ENCODE assay signal across 8 cellular contexts in genomic region chr6:127514396-127515227, GRCh38. TPM values are rescaled to one million over a fixed set of nuclear protein-coding genes. Genes with fewer than 3 reads are reported as not detected.
A peak's percentile ranks its signal among the peaks of the same experiment; 100 is the strongest.
DNase-seq lines count a peak whose midpoint lies in the region; ATAC-seq and TF ChIP-seq lines count a peak whose summit lies in the region.

No MANE protein-coding gene starts in this region.

- peak overlapping the region; percentile 87 for H3K4me3 Mint-ChIP-seq in activated CD4-positive, alpha-beta T cell treated with anti-CD3 and anti-CD28 coated beads for 36 hours
- peak overlapping the region; percentile 85 for H3K4me3 Mint-ChIP-seq in nephron progenitor cell

- peak; percentile 72 for DNase-seq in activated CD4-positive, alpha-beta T cell treated with anti-CD3 and anti-CD28 coated beads for 36 hours
- no peak for DNase-seq in activated CD4-positive, alpha-beta T cell treated with anti-CD3 and anti-CD28 coated beads for 1 hour
- DNase-seq in activated T-cell treated with anti-CD3 and anti-CD28 coated beads, Interleukin-2, amount 50 U/mL, for 48 hours, result peak; percentile 57 to 68
- DNase-seq in fibroblast of lung (ENCODE audit: low read depth in 2 of 2) (peak; percentile 39 to 72), nephron progenitor cell (peak; percentile 74), tibial artery (no peak)

- intact Hi-C loops in activated CD4-positive, alpha-beta T cell treated with anti-CD3 and anti-CD28 coated beads for 36 hours (cut with DNase I, micrococcal nuclease), result loop anchor here (5.0 kb wide), 3 partner anchors 92 to 212 kb away; partner anchors contain the start of gene ECHDC1 (in 1 of the 2)
- intact Hi-C loops in tibial artery (cut with DNase I; ENCODE audit: low total_unique reads), result loop anchor here (5.0 kb wide), 1 partner anchor 47 kb away; no protein-coding TSS in a partner anchor

- H3K4me1 Mint-ChIP-seq in activated CD4-positive, alpha-beta T cell treated with anti-CD3 and anti-CD28 coated beads for 36 hours, result peaks cover 40% of the 10 kb centered on the region
- peaks cover 48% of the 10 kb centered on the region for H3K4me1 Mint-ChIP-seq in nephron progenitor cell

- no peaks in the 10 kb centered on the region for H4K20me1 ChIP-seq in fibroblast of lung (ENCODE audit: control insufficient read depth, extremely low read depth, insufficient read depth, low read length)

- no peak overlapping the region for H3K9ac ChIP-seq in fibroblast of lung (ENCODE audit: insufficient read depth, low read length)

- H3K4me3 ChIP-seq in fibroblast of lung (replicated peaks in 1 of 4; ENCODE audit: control extremely low read depth in 1 of 4, insufficient read depth in 1 of 4, low read depth in 3 of 4, low read length in 4 of 4) (peak overlapping the region; percentile 60 to 85 (median 73)), tibial artery (peak overlapping the region; percentile 59 to 65)

- no peak for TF ChIP-seq CTCF in fibroblast of lung (conservative IDR thresholded peaks at IDR 0.05 in 1 of 2, IDR thresholded peaks at IDR 0.05 in 1 of 2; ENCODE audit: low read depth in 1 of 2, low read length in 2 of 2)
- TF ChIP-seq CTCF in nephron progenitor cell (IDR thresholded peaks at IDR 0.05), result no peak
- TF ChIP-seq CTCF in tibial artery (IDR thresholded peaks at IDR 0.05), result no peak

- H3K4me1 ChIP-seq in fibroblast of lung (ENCODE audit: control insufficient read depth, extremely low read depth, insufficient read depth, low read length), result no peaks in the 10 kb centered on the region
- H3K4me1 ChIP-seq in tibial artery, result peaks cover 0 to 35% (median 22%) of the 10 kb centered on the region in 4 donors

- POLR2A ChIA-PET in activated CD4-positive, alpha-beta T cell treated with anti-CD3 and anti-CD28 coated beads for 36 hours (lab: Charles Lee), result interaction anchor here (0.6 to 0.9 kb wide), 2 partner anchors 94 to 103 kb away, joined by 3 read pairs; no protein-coding TSS in a partner anchor

- peak; percentile 21 for ATAC-seq in activated CD4-positive, alpha-beta T cell treated with anti-CD3 and anti-CD28 coated beads for 36 hours
- ATAC-seq in HG02970 (IDR thresholded peaks at IDR 0.05; ENCODE audit: low FRiP score, unreplicated experiment) (no peak), HG03469 (IDR thresholded peaks at IDR 0.05; ENCODE audit: unreplicated experiment) (no peak)

- CTCF ChIA-PET in activated CD4-positive, alpha-beta T cell treated with anti-CD3 and anti-CD28 coated beads for 36 hours (lab: Charles Lee), result interaction anchor here (0.6 to 7.5 kb wide), 16 partner anchors 12 to 481 kb away, joined by 3 to 82 read pairs (median 3); partner anchors contain the start of gene ECHDC1

- H3K4me2 ChIP-seq in fibroblast of lung (ENCODE audit: extremely low read depth, insufficient read depth, low read length), result peak overlapping the region; percentile 91

- peak overlapping the region; percentile 6 for H3K27ac ChIP-seq in fibroblast of lung (ENCODE audit: insufficient read depth, low read length)
- H3K27ac ChIP-seq in tibial artery, result no peak overlapping the region

- no peaks in the 10 kb centered on the region for H3K9me3 Mint-ChIP-seq in activated CD4-positive, alpha-beta T cell treated with anti-CD3 and anti-CD28 coated beads for 36 hours (ENCODE audit: low read depth)
- H3K9me3 Mint-ChIP-seq in nephron progenitor cell, result no peaks in the 10 kb centered on the region

- H3K79me2 ChIP-seq in fibroblast of lung (ENCODE audit: control insufficient read depth, insufficient read depth, low read length), result no peaks in the 10 kb centered on the region

- H3K36me3 Mint-ChIP-seq in activated CD4-positive, alpha-beta T cell treated with anti-CD3 and anti-CD28 coated beads for 36 hours (ENCODE audit: low read depth), result peaks cover 4% of the 10 kb centered on the region
- peaks cover 13% of the 10 kb centered on the region for H3K36me3 Mint-ChIP-seq in nephron progenitor cell (ENCODE audit: low read depth)

- H3K36me3 ChIP-seq in fibroblast of lung (ENCODE audit: control insufficient read depth, insufficient read depth, low read length), result no peaks in the 10 kb centered on the region
- no peaks in the 10 kb centered on the region for H3K36me3 ChIP-seq in tibial artery

- peak overlapping the region; percentile 52 for H3K27ac Mint-ChIP-seq in activated CD4-positive, alpha-beta T cell treated with anti-CD3 and anti-CD28 coated beads for 36 hours
- H3K27ac Mint-ChIP-seq in nephron progenitor cell, result peak overlapping the region; percentile 21

- peak overlapping the region; percentile 65 for H2AFZ ChIP-seq in fibroblast of lung (ENCODE audit: low read length)

- no peaks in the 10 kb centered on the region for H3K27me3 ChIP-seq in fibroblast of lung (ENCODE audit: control insufficient read depth, insufficient read depth, low read length)
- H3K27me3 ChIP-seq in tibial artery, result peaks cover 0 to 20% of the 10 kb centered on the region in 2 donors

- H3K27me3 Mint-ChIP-seq in activated CD4-positive, alpha-beta T cell treated with anti-CD3 and anti-CD28 coated beads for 36 hours, result peaks cover 40% of the 10 kb centered on the region
- H3K27me3 Mint-ChIP-seq in nephron progenitor cell (ENCODE audit: low read depth, poor library complexity), result peaks cover 39% of the 10 kb centered on the region

- H3K9me3 ChIP-seq in fibroblast of lung (ENCODE audit: control insufficient read depth, insufficient read depth, low read depth, low read length) (no peaks in the 10 kb centered on the region), tibial artery (no peaks in the 10 kb centered on the region)

RNA-seq across cellular contexts. Expression of gene KIAA0408, which starts 55.4 kb away (rescaled TPM):
- total RNA-seq in activated CD4-positive, alpha-beta T cell treated with anti-CD3 and anti-CD28 coated beads for 36 hours, result 1 to 10 TPM; 2.6 to 2.7 TPM
- 1.3 and 2.8 TPM in 2 replicates for total RNA-seq in fibroblast of lung
- polyA plus RNA-seq in fibroblast of lung, result 3.0 and 4.6 TPM in 2 replicates
- polyA plus RNA-seq in fibroblast of lung (2012), result 2.3 and 2.7 TPM in 2 replicates
- 0.07 and 0.59 TPM in 2 replicates for polyA minus RNA-seq in fibroblast of lung (ENCODE audit: low replicate concordance)

Comparison
In these comparisons a context has a peak if more than half of its experiments do, and no peak if none do; other contexts are left out.
1. DNase-seq: peak in activated CD4-positive, alpha-beta T cell treated with anti-CD3 and anti-CD28 coated beads for 36 hours (single experiment), activated T-cell treated with anti-CD3 and anti-CD28 coated beads, Interleukin-2, amount 50 U/mL, for 48 hours (2 of 2), fibroblast of lung (2 of 2) and nephron progenitor cell (single experiment); none in activated CD4-positive, alpha-beta T cell treated with anti-CD3 and anti-CD28 coated beads for 1 hour (single experiment) and tibial artery (0 of 2).